31 cellular contexts compared by ENCODE assay signal in genomic region chr12:46504494-46504893, GRCh38.
"Had no signal": no experiment of that assay in that cellular context is flagged by ENCODE, and none has a peak within 500 bp of the region (broad histone marks: within the 10 kb centered on the region; RNA-seq: fewer than 3 reads in every experiment).

No MANE protein-coding gene starts in this region.

- DNase-seq: activated CD4-positive, alpha-beta memory T cell treated with anti-CD3 and anti-CD28 coated beads for 36 hours; activated CD4-positive, alpha-beta T cell treated with anti-CD3 and anti-CD28 coated beads for 36 hours; activated CD4-positive, alpha-beta T cell treated with anti-CD3 and anti-CD28 coated beads, Interleukin-2, amount 10 ng/mL, durations not matched to agents 24 days and 14 days; activated CD4-positive, CD25-positive, alpha-beta regulatory T cell; activated CD4-positive, CD25-positive, alpha-beta regulatory T cell treated with anti-CD3 and anti-CD28 coated beads, Interleukin-2, amount 50 U/mL, for 72 hours; activated CD8-positive, alpha-beta memory T cell treated with anti-CD3 and anti-CD28 coated beads, Interleukin-2, amount 50 U/mL, for 48 hours; activated effector memory CD4-positive, alpha-beta T cell treated with anti-CD3 and anti-CD28 coated beads, Interleukin-2, amount 50 U/mL, for 16 hours; activated naive CD4-positive, alpha-beta T cell treated with anti-CD3 and anti-CD28 coated beads for 36 hours; activated naive CD8-positive, alpha-beta T cell treated with anti-CD3 and anti-CD28 coated beads for 36 hours; activated naive CD8-positive, alpha-beta T cell treated with anti-CD3 and anti-CD28 coated beads, Interleukin-2, amount 50 U/mL, for 24 hours; activated T-cell treated with anti-CD3 and anti-CD28 coated beads, Interleukin-2, amount 50 U/mL, for 4 hours; adrenal gland; amygdala; aorta; body of pancreas; central memory CD4-positive, alpha-beta T cell; cerebellar nuclear complex; colonic mucosa; effector CD8-positive, alpha-beta T cell; foreskin melanocyte; heart right ventricle; T-helper 2 cell had no signal

- H3K4me3 Mint-ChIP-seq: activated CD4-positive, alpha-beta memory T cell treated with anti-CD3 and anti-CD28 coated beads for 36 hours; activated CD4-positive, alpha-beta T cell treated with anti-CD3 and anti-CD28 coated beads for 36 hours; activated CD4-positive, alpha-beta T cell treated with anti-CD3 and anti-CD28 coated beads, Interleukin-2, amount 10 ng/mL, durations not matched to agents 24 days and 14 days; activated naive CD4-positive, alpha-beta T cell treated with anti-CD3 and anti-CD28 coated beads for 36 hours; activated naive CD4-positive, alpha-beta T cell treated with anti-CD3 and anti-CD28 coated beads, Interleukin-2, amount 50 U/mL, for 24 hours; activated naive CD8-positive, alpha-beta T cell treated with anti-CD3 and anti-CD28 coated beads for 36 hours; activated naive CD8-positive, alpha-beta T cell treated with anti-CD3 and anti-CD28 coated beads, Interleukin-2, amount 50 U/mL, for 24 hours; activated T-cell treated with anti-CD3 and anti-CD28 coated beads, Interleukin-2, amount 50 U/mL, for 4 hours; activated T-helper 1 cell treated with anti-CD3 and anti-CD28 coated beads, Interleukin-12 subunit alpha, Interleukin-12 subunit beta, Interleukin-2, Interleukin-4 antibody, amounts not matched to agents 30 ng/mL and 10 ng/mL and 1 ng/mL, durations not matched to agents 14 hours and 24 hours and 36 hours had no signal

- H3K27me3 ChIP-seq: adrenal gland, body of pancreas, cardiac muscle cell, colonic mucosa, esophagus muscularis mucosa, gastroesophageal sphincter, heart right ventricle, hepatocyte had no signal

- H3K27ac ChIP-seq: adrenal gland, body of pancreas, cardiac muscle cell, colonic mucosa, esophagus muscularis mucosa, gastroesophageal sphincter, heart right ventricle, hepatocyte had no signal

- H3K4me3 ChIP-seq: adrenal gland, body of pancreas, cardiac muscle cell, colonic mucosa, esophagus muscularis mucosa, gastroesophageal sphincter, heart right ventricle, hepatocyte had no signal

- H3K9me3 ChIP-seq: body of pancreas, colonic mucosa had no signal

- H3K4me1 ChIP-seq: adrenal gland, body of pancreas, colonic mucosa, esophagus muscularis mucosa, gastroesophageal sphincter, heart right ventricle had no signal

- H3K36me3 ChIP-seq: adrenal gland, cardiac muscle cell, colonic mucosa, esophagus muscularis mucosa, gastroesophageal sphincter, heart right ventricle had no signal

- H3K27me3 Mint-ChIP-seq: activated CD4-positive, alpha-beta memory T cell treated with anti-CD3 and anti-CD28 coated beads for 36 hours; activated CD4-positive, alpha-beta T cell treated with anti-CD3 and anti-CD28 coated beads for 36 hours; activated CD4-positive, alpha-beta T cell treated with anti-CD3 and anti-CD28 coated beads, Interleukin-2, amount 10 ng/mL, durations not matched to agents 24 days and 14 days; activated naive CD4-positive, alpha-beta T cell treated with anti-CD3 and anti-CD28 coated beads, Interleukin-2, amount 50 U/mL, for 24 hours; activated naive CD8-positive, alpha-beta T cell treated with anti-CD3 and anti-CD28 coated beads for 36 hours; activated naive CD8-positive, alpha-beta T cell treated with anti-CD3 and anti-CD28 coated beads, Interleukin-2, amount 50 U/mL, for 24 hours had no signal

- FAIRE-seq: endometrium, endothelial cell of umbilical vein had no signal

- H3K4me2 ChIP-seq: hepatocyte had no signal

- ATAC-seq: activated CD4-positive, alpha-beta T cell treated with anti-CD3 and anti-CD28 coated beads for 36 hours; activated naive CD8-positive, alpha-beta T cell treated with anti-CD3 and anti-CD28 coated beads, Interleukin-2, amount 50 U/mL, for 24 hours; activated T-cell treated with anti-CD3 and anti-CD28 coated beads, Interleukin-2, amount 50 U/mL, for 4 hours; body of pancreas; gastroesophageal sphincter; heart right ventricle had no signal

- H3K4me1 Mint-ChIP-seq: activated naive CD8-positive, alpha-beta T cell treated with anti-CD3 and anti-CD28 coated beads for 36 hours had no signal

- H3K27ac Mint-ChIP-seq: activated CD4-positive, alpha-beta memory T cell treated with anti-CD3 and anti-CD28 coated beads for 36 hours; activated CD4-positive, alpha-beta T cell treated with anti-CD3 and anti-CD28 coated beads for 36 hours; activated CD4-positive, alpha-beta T cell treated with anti-CD3 and anti-CD28 coated beads, Interleukin-2, amount 10 ng/mL, durations not matched to agents 24 days and 14 days; activated naive CD4-positive, alpha-beta T cell treated with anti-CD3 and anti-CD28 coated beads for 36 hours; activated naive CD4-positive, alpha-beta T cell treated with anti-CD3 and anti-CD28 coated beads, Interleukin-2, amount 50 U/mL, for 24 hours; activated naive CD8-positive, alpha-beta T cell treated with anti-CD3 and anti-CD28 coated beads for 36 hours; activated naive CD8-positive, alpha-beta T cell treated with anti-CD3 and anti-CD28 coated beads, Interleukin-2, amount 50 U/mL, for 24 hours; activated T-helper 1 cell treated with anti-CD3 and anti-CD28 coated beads, Interleukin-12 subunit alpha, Interleukin-12 subunit beta, Interleukin-2, Interleukin-4 antibody, amounts not matched to agents 30 ng/mL and 10 ng/mL and 1 ng/mL, durations not matched to agents 14 hours and 24 hours and 36 hours; activated T-helper 2 cell treated with anti-CD3 and anti-CD28 coated beads, Interferon-gamma antibody, Interleukin-2, Interleukin-4, amounts not matched to agents 10 μg/mL and 5 μg/mL and 100 μg/mL, durations not matched to agents 14 hours and 24 hours and 36 hours had no signal
